ENCODE assay signal across 26 cellular contexts in genomic region chr1:171588230-171588629, GRCh38.
"Had no signal": no experiment of that assay in that cellular context is flagged by ENCODE, and none has a peak within 500 bp of the region (broad histone marks: within the 10 kb centered on the region; RNA-seq: fewer than 3 reads in every experiment).

No MANE protein-coding gene starts in this region.

- H3K27me3 Mint-ChIP-seq: activated CD4-positive, alpha-beta memory T cell treated with anti-CD3 and anti-CD28 coated beads for 36 hours; activated CD4-positive, alpha-beta T cell treated with anti-CD3 and anti-CD28 coated beads, Interleukin-2, amount 10 ng/mL, durations not matched to agents 7 days and 5 days had no signal

- H3K4me3 Mint-ChIP-seq: activated CD4-positive, alpha-beta memory T cell treated with anti-CD3 and anti-CD28 coated beads for 36 hours; activated CD4-positive, alpha-beta T cell treated with anti-CD3 and anti-CD28 coated beads, Interleukin-2, amount 10 ng/mL, durations not matched to agents 7 days and 5 days; T-helper 1 cell treated with Interleukin-12 subunit alpha and Interleukin-12 subunit beta and Interleukin-4 antibody, amounts not matched to agents 30 μg/mL and 1 μg/mL, for 36 hours; T-helper 2 cell treated with Interferon-gamma antibody and Interleukin-4, amounts not matched to agents 5 μg/mL and 100 μg/mL, for 36 hours had no signal

- DNase-seq: activated CD4-positive, alpha-beta memory T cell treated with anti-CD3 and anti-CD28 coated beads for 36 hours; activated CD4-positive, alpha-beta T cell treated with anti-CD3 and anti-CD28 coated beads, Interleukin-2, amount 10 ng/mL, durations not matched to agents 7 days and 5 days; activated CD8-positive, alpha-beta memory T cell treated with anti-CD3 and anti-CD28 coated beads, Interleukin-2, amount 50 U/mL, for 4 hours; activated effector memory CD4-positive, alpha-beta T cell treated with Interleukin-2 at 50 U/mL for 16 hours; activated naive CD4-positive, alpha-beta T cell; activated T-cell treated with anti-CD3 and anti-CD28 coated beads, Interleukin-2, amount 50 U/mL, for 48 hours; adrenal gland; body of pancreas; NCI-H1092 treated with DMSO at 0.1 percent for 48 hours; NCI-H1417; NCI-H146; NCI-H187; NCI-H2029 treated with DMSO at 0.1 percent for 48 hours; NCI-H2107; NCI-H2171; NCI-H2227 treated with DMSO at 0.1 percent for 48 hours; NCI-H446; NCI-H510A treated with DMSO at 0.1 percent for 48 hours; NCI-H69; RPMI8226; SHP77 treated with DMSO at 0.1 percent for 48 hours; SK-N-SH had no signal

- FAIRE-seq: K562 had no signal

- H3K27ac Mint-ChIP-seq: activated CD4-positive, alpha-beta memory T cell treated with anti-CD3 and anti-CD28 coated beads for 36 hours; activated CD4-positive, alpha-beta T cell treated with anti-CD3 and anti-CD28 coated beads, Interleukin-2, amount 10 ng/mL, durations not matched to agents 7 days and 5 days; T-helper 1 cell treated with Interleukin-12 subunit alpha and Interleukin-12 subunit beta and Interleukin-4 antibody, amounts not matched to agents 30 μg/mL and 1 μg/mL, for 36 hours; T-helper 2 cell treated with Interferon-gamma antibody and Interleukin-4, amounts not matched to agents 5 μg/mL and 100 μg/mL, for 36 hours had no signal

- H3K9me3 Mint-ChIP-seq: activated CD4-positive, alpha-beta memory T cell treated with anti-CD3 and anti-CD28 coated beads for 36 hours; activated CD4-positive, alpha-beta T cell treated with anti-CD3 and anti-CD28 coated beads, Interleukin-2, amount 10 ng/mL, durations not matched to agents 7 days and 5 days; activated naive CD4-positive, alpha-beta T cell treated with anti-CD3 and anti-CD28 coated beads, Interleukin-2, amount 50 U/mL, for 72 hours; T-helper 1 cell treated with Interleukin-12 subunit alpha and Interleukin-12 subunit beta and Interleukin-4 antibody, amounts not matched to agents 30 μg/mL and 1 μg/mL, for 36 hours; T-helper 2 cell treated with Interferon-gamma antibody and Interleukin-4, amounts not matched to agents 5 μg/mL and 100 μg/mL, for 36 hours had no signal
